Comparison of ENCODE assay signal across 30 cellular contexts in genomic region chr2:226143097-226143496, GRCh38.
"Had no signal": no experiment of that assay in that cellular context is flagged by ENCODE, and none has a peak within 500 bp of the region (broad histone marks: within the 10 kb centered on the region; RNA-seq: fewer than 3 reads in every experiment).

No MANE protein-coding gene starts in this region.

- H3K4me3 ChIP-seq: ascending aorta, cardiac muscle cell had no signal

- FAIRE-seq: bronchial epithelial cell, TTC549 had no signal

- H3K27me3 ChIP-seq: ascending aorta, cardiac muscle cell had no signal

- ATAC-seq: activated CD4-positive, alpha-beta T cell treated with anti-CD3 and anti-CD28 coated beads for 36 hours; activated CD4-positive, CD25-positive, alpha-beta regulatory T cell treated with anti-CD3 and anti-CD28 coated beads, Interleukin-2, amount 50 U/mL, for 24 hours; activated CD8-positive, alpha-beta memory T cell treated with anti-CD3 and anti-CD28 coated beads, Interleukin-2, amount 10 ng/mL, durations not matched to agents 7 days and 5 days; activated CD8-positive, alpha-beta T cell treated with anti-CD3 and anti-CD28 coated beads, Interleukin-2, amount 10 ng/mL, durations not matched to agents 7 days and 5 days; activated naive CD8-positive, alpha-beta T cell treated with anti-CD3 and anti-CD28 coated beads, Interleukin-2, amount 50 U/mL, for 24 hours; WTC11 had no signal

- H3K4me1 ChIP-seq: ascending aorta had no signal

- H3K27ac ChIP-seq: ascending aorta, cardiac muscle cell, WERI-Rb-1 had no signal

- H3K9me3 ChIP-seq: ascending aorta had no signal

- H3K36me3 ChIP-seq: ascending aorta, cardiac muscle cell, WERI-Rb-1 had no signal

- DNase-seq: activated CD4-positive, alpha-beta memory T cell treated with anti-CD3 and anti-CD28 coated beads, Interleukin-2, amount 10 ng/mL, durations not matched to agents 7 days and 5 days; activated CD4-positive, alpha-beta T cell treated with anti-CD3 and anti-CD28 coated beads for 1 hour; activated CD4-positive, alpha-beta T cell treated with anti-CD3 and anti-CD28 coated beads for 36 hours; activated CD4-positive, alpha-beta T cell treated with anti-CD3 and anti-CD28 coated beads for 48 hours; activated CD4-positive, alpha-beta T cell treated with anti-CD3 and anti-CD28 coated beads, Interleukin-2, amount 10 ng/mL, durations not matched to agents 7 days and 5 days; activated CD4-positive, alpha-beta T cell treated with anti-CD3 and anti-CD28 coated beads, Interleukin-2, amount 50 U/mL, for 48 hours; activated CD4-positive, CD25-positive, alpha-beta regulatory T cell; activated CD8-positive, alpha-beta memory T cell treated with anti-CD3 and anti-CD28 coated beads for 24 hours; activated CD8-positive, alpha-beta memory T cell treated with anti-CD3 and anti-CD28 coated beads, Interleukin-2, amount 10 ng/mL, durations not matched to agents 7 days and 5 days; activated CD8-positive, alpha-beta memory T cell treated with anti-CD3 and anti-CD28 coated beads, Interleukin-2, amount 50 U/mL, for 48 hours; activated CD8-positive, alpha-beta T cell treated with anti-CD3 and anti-CD28 coated beads, Interleukin-2, amount 10 ng/mL, durations not matched to agents 7 days and 5 days; activated effector memory CD4-positive, alpha-beta T cell treated with Interleukin-2 at 50 U/mL for 16 hours; activated gamma-delta T cell; activated naive CD4-positive, alpha-beta T cell treated with anti-CD3 and anti-CD28 coated beads, Interleukin-2, amount 10 ng/mL, durations not matched to agents 7 days and 5 days; activated naive CD4-positive, alpha-beta T cell treated with Interleukin-2 at 50 U/mL for 16 hours; activated naive CD8-positive, alpha-beta T cell treated with anti-CD3 and anti-CD28 coated beads, Interleukin-2, amount 10 ng/mL, durations not matched to agents 7 days and 5 days; activated naive CD8-positive, alpha-beta T cell treated with anti-CD3 and anti-CD28 coated beads, Interleukin-2, amount 50 U/mL, for 24 hours; activated T-cell treated with anti-CD3 and anti-CD28 coated beads, Interleukin-2, amount 50 U/mL, for 24 hours; activated T-cell treated with anti-CD3 and anti-CD28 coated beads, Interleukin-2, amount 50 U/mL, for 48 hours; caudate nucleus; T-helper 1 cell; T-helper 2 cell; T-helper 9 cell; WERI-Rb-1 had no signal
